ENCODE assay signal across 8 cellular contexts in the genomic region with DNA sequence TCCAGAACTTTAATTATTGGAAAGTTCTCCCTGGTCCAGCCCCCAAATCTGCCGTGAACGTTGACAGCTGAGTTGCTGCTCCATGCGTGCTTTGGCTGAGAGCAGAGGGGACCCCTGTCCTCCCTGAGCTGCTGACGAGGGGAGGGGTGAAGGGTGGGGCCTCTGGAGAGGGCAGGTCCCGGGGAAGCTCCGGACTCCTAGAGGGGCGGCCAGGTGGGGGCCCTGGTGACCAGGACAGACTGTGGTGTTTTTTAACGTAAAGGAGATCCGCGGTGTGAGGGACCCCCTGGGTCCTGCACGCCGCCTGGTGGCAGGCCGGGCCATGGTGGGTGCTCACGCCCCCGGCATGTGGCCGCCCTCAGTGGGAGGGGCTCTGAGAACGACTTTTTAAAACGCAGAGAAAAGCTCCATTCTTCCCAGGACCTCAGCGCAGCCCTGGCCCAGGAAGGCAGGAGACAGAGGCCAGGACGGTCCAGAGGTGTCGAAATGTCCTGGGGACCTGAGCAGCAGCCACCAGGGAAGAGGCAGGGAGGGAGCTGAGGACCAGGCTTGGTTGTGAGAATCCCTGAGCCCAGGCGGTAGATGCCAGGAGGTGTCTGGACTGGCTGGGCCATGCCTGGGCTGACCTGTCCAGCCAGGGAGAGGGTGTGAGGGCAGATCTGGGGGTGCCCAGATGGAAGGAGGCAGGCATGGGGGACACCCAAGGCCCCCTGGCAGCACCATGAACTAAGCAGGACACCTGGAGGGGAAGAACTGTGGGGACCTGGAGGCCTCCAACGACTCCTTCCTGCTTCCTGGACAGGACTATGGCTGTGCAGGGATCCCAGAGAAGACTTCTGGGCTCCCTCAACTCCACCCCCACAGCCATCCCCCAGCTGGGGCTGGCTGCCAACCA. TPM values are rescaled to one million over a fixed set of nuclear protein-coding genes. Genes with fewer than 3 reads are reported as not detected.
DNase-seq lines count a peak whose midpoint lies in the region; ATAC-seq and TF ChIP-seq lines count a peak whose summit lies in the region.

A gene (plus strand): TSS at position 410 of the 895 bp plus-strand sequence. CDS start 397 bp downstream, at position 807.

- H3K36me3 ChIP-seq in Caco-2 (ENCODE audit: control insufficient read depth, insufficient read depth, low read length) (no peaks in the 10 kb centered on the region), muscle layer of colon (ENCODE audit: insufficient read depth, low read length) (no peaks in the 10 kb centered on the region)

- WGBS in H9 (ENCODE audit: extremely low coverage, insufficient read length, low lambda C conversion rate) = no CpG with 5 or more reads among the region's 23 CpGs

- H3K27me3 ChIP-seq in Caco-2 (replicated peaks; ENCODE audit: control insufficient read depth, insufficient read depth, low read length) (no peaks in the 10 kb centered on the region), H9 (ENCODE audit: insufficient read depth, low read length) (no peaks in the 10 kb centered on the region), muscle layer of colon (ENCODE audit: control insufficient read depth in 1 of 2, insufficient read depth in 2 of 2, low read length in 2 of 2) (peaks cover 1 to 9% of the 10 kb centered on the region in 2 donors)

- H3K4me3 ChIP-seq in Caco-2 (ENCODE audit: low read depth, low read length) (peak within 1 kb of the TSS; percentile 66), muscle layer of colon (ENCODE audit: low read depth in 1 of 2, low read length in 2 of 2) (peak within 1 kb of the TSS; percentile 38 to 52)

- no TSS peak for BruUV-seq in Caco-2 (replicated peaks; lab: Mats Ljungman, UMichigan)

- H3K4me1 ChIP-seq in Caco-2 = peaks cover 24% of the 10 kb centered on the region
- no peaks in the 10 kb centered on the region; the same call in 1 of the 2 replicates for H3K4me1 ChIP-seq in H9 (ENCODE audit: insufficient read depth, low read length)
- peaks cover 24% of the 10 kb centered on the region for H3K4me1 ChIP-seq in muscle layer of colon (ENCODE audit: insufficient read depth, low read length)

- H4K20me1 ChIP-seq in H9 (ENCODE audit: control insufficient read depth, insufficient read depth, insufficient read length) = no peaks in the 10 kb centered on the region

- H3K18ac ChIP-seq in H9 (ENCODE audit: insufficient read length, low read depth, low read length) = no peak within 1 kb of the TSS

- H4K5ac ChIP-seq in H9 (ENCODE audit: insufficient read length, low read depth, low read length) = no peak within 1 kb of the TSS

- H4K8ac ChIP-seq in H9 (replicated peaks; ENCODE audit: insufficient read length, low read depth, low read length) = no peak within 1 kb of the TSS

- H3K27ac Mint-ChIP-seq in Caco-2 (ENCODE audit: unreplicated experiment) = peak within 1 kb of the TSS; percentile 67
- H3K27ac Mint-ChIP-seq in H9 = no peak within 1 kb of the TSS

- peak within 1 kb of the TSS; percentile 92 for H3K4me3 Mint-ChIP-seq in Caco-2 (ENCODE audit: unreplicated experiment)
- peak within 1 kb of the TSS; percentile 66 to 78 for H3K4me3 Mint-ChIP-seq in H9

- peaks cover 18% of the 10 kb centered on the region for H3K23me2 ChIP-seq in H9 (ENCODE audit: insufficient read length, low read depth, low read length, poor library complexity, severe bottlenecking)

- H3K79me2 ChIP-seq in H9 (ENCODE audit: insufficient read depth, low read length) = no peaks in the 10 kb centered on the region

- H3K27ac ChIP-seq in H9 (ENCODE audit: insufficient read length, low read depth, low read length) (no peak within 1 kb of the TSS), muscle layer of colon (ENCODE audit: low read depth, low read length) (no peak within 1 kb of the TSS)

- H4K91ac ChIP-seq in H9 (ENCODE audit: insufficient read length, low read depth, low read length) = no peak within 1 kb of the TSS

- H3K9ac ChIP-seq in H9 (ENCODE audit: extremely low read depth, insufficient read length, low read length) (no peak within 1 kb of the TSS), muscle layer of colon (ENCODE audit: low read length) (no peak within 1 kb of the TSS)

- peaks cover 64% of the 10 kb centered on the region for H3K36me3 Mint-ChIP-seq in Caco-2 (ENCODE audit: insufficient read depth, unreplicated experiment)
- peaks cover 0 to 8% (median 2%) of the 10 kb centered on the region in 3 experiments; a peak in 5 of 7 replicates for H3K36me3 Mint-ChIP-seq in H9 (ENCODE audit: insufficient read depth in 1 of 3, low read depth in 3 of 3)

- H2BK5ac ChIP-seq in H9 (ENCODE audit: insufficient read length, low read length) = no peak within 1 kb of the TSS

- H3T11ph ChIP-seq in H9 (ENCODE audit: low read length) = no peak within 1 kb of the TSS

- POLR2A ChIA-PET in Caco-2 (lab: Charles Lee) = interaction anchor here (0.5 to 0.6 kb wide), 2 partner anchors 45 to 94 kb away, joined by 3 to 11 read pairs; a partner anchor contains a TSS

- H3K4me2 ChIP-seq in H9 (ENCODE audit: insufficient read depth, insufficient read length, low read length) = peak within 1 kb of the TSS; percentile 17

- H3K14ac ChIP-seq in H9 (ENCODE audit: insufficient read depth, low read length) = no peak within 1 kb of the TSS

- intact Hi-C loops in Caco-2 (cut with micrococcal nuclease; ENCODE audit: unreplicated experiment) = no loop called here

- no peak within 1 kb of the TSS for H2BK12ac ChIP-seq in H9 (ENCODE audit: insufficient read length, low read depth, low read length)

- H3K4ac ChIP-seq in H9 (ENCODE audit: low read depth, low read length) = no peak within 1 kb of the TSS

- H3K56ac ChIP-seq in H9 (ENCODE audit: insufficient read length, low read depth, low read length) = no peak within 1 kb of the TSS

- no peaks in the 10 kb centered on the region for H3K9me3 ChIP-seq in Caco-2
- no peaks in the 10 kb centered on the region for H3K9me3 ChIP-seq in H9 (ENCODE audit: control insufficient read depth, low read depth, low read length)
- H3K9me3 ChIP-seq in muscle layer of colon (ENCODE audit: low read length) = no peaks in the 10 kb centered on the region

- H3K27me3 Mint-ChIP-seq in Caco-2 (ENCODE audit: insufficient read depth, unreplicated experiment) = no peaks in the 10 kb centered on the region
- H3K27me3 Mint-ChIP-seq in H9 (ENCODE audit: low read depth) = peaks cover 20% of the 10 kb centered on the region

- peaks cover 6% of the 10 kb centered on the region for H3K4me1 Mint-ChIP-seq in Caco-2 (ENCODE audit: low read depth, unreplicated experiment)
- peaks cover 25 to 34% of the 10 kb centered on the region in 2 experiments for H3K4me1 Mint-ChIP-seq in H9

- H3K9me3 Mint-ChIP-seq in Caco-2 (ENCODE audit: unreplicated experiment) (no peaks in the 10 kb centered on the region), H9 (no peaks in the 10 kb centered on the region; a peak in 1 of 5 replicates)

- no peak within 1 kb of the TSS for H2BK15ac ChIP-seq in H9 (ENCODE audit: low read depth, low read length)

- H2AFZ ChIP-seq in H9 (ENCODE audit: low read length) = no peak within 1 kb of the TSS

- no peak within 1 kb of the TSS for H3K23ac ChIP-seq in H9 (ENCODE audit: insufficient read length, low read depth, low read length)

- ATAC-seq in SK-N-SH treated with all-trans-retinoic acid at 6 μM for 48 hours (peak; percentile 1), HG02973 (IDR thresholded peaks at IDR 0.05; ENCODE audit: unreplicated experiment) (no peak), HG02610 (IDR thresholded peaks at IDR 0.05; ENCODE audit: unreplicated experiment) (no peak)

- H2BK20ac ChIP-seq in H9 (ENCODE audit: low read depth, low read length, poor library complexity, severe bottlenecking) = no peak within 1 kb of the TSS

- CTCF ChIA-PET in Caco-2 (lab: Charles Lee) = interaction anchor here (0.6 to 2.0 kb wide), 10 partner anchors 8 to 218 kb away, joined by 3 to 10 read pairs (median 4); a partner anchor contains a TSS

- H2BK120ac ChIP-seq in H9 (ENCODE audit: low read depth, low read length, poor library complexity, severe bottlenecking) = no peak within 1 kb of the TSS

- H3K79me1 ChIP-seq in H9 (ENCODE audit: insufficient read depth, low read depth, low read length, poor library complexity, severe bottlenecking) = no peaks in the 10 kb centered on the region

- DNase-seq in Caco-2 (peak; percentile 77 to 83), H9 (peak; percentile 75), NCI-H1694 treated with DMSO at 0.1 percent for 48 hours (lab: John Stamatoyannopoulos, UW) (no peak)
- DNase-seq in effector CD8-positive, alpha-beta T cell (lab: John Stamatoyannopoulos, UW) = peak; percentile 15

- no peak within 1 kb of the TSS for H2AK5ac ChIP-seq in H9 (ENCODE audit: insufficient read length, low read length)

- peak; percentile 76 to 93 for TF ChIP-seq CTCF in Caco-2 (IDR thresholded peaks at IDR 0.05; ENCODE audit: insufficient read depth in 1 of 2, low read depth in 1 of 2, low read length in 1 of 2, severe bottlenecking in 1 of 2, unreplicated experiment in 1 of 2)
- peak; percentile 66 for TF ChIP-seq CTCF in H9 (conservative IDR thresholded peaks at IDR 0.05)

TF ChIP-seq in SK-N-SH treated with all-trans-retinoic acid at 6 μM for 48 hours, 23 proteins besides CTCF, POLR2A, EP300 and RAD21:
- TF ChIP-seq BACH2 (CRISPR knock-in tag; IDR thresholded peaks at IDR 0.05; ENCODE audit: borderline replicate concordance) = no peak
- TF ChIP-seq, protein P1, sequence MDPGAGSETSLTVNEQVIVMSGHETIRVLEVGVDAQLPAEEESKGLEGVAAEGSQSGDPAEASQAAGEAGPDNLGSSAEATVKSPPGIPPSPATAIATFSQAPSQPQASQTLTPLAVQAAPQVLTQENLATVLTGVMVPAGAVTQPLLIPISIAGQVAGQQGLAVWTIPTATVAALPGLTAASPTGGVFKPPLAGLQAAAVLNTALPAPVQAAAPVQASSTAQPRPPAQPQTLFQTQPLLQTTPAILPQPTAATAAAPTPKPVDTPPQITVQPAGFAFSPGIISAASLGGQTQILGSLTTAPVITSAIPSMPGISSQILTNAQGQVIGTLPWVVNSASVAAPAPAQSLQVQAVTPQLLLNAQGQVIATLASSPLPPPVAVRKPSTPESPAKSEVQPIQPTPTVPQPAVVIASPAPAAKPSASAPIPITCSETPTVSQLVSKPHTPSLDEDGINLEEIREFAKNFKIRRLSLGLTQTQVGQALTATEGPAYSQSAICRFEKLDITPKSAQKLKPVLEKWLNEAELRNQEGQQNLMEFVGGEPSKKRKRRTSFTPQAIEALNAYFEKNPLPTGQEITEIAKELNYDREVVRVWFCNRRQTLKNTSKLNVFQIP (CRISPR knock-in tag; IDR thresholded peaks at IDR 0.05; ENCODE audit: borderline replicate concordance, low read depth) = no peak

RNA-seq across cellular contexts. Expression of the gene that starts here (rescaled TPM):
- total RNA-seq in Caco-2 (2022) (5.6 and 6.5 TPM in 2 replicates), H9 (2021) (4.7 TPM in 2 replicates)
